Comparison of ENCODE assay signal across 14 cellular contexts in the genomic region with DNA sequence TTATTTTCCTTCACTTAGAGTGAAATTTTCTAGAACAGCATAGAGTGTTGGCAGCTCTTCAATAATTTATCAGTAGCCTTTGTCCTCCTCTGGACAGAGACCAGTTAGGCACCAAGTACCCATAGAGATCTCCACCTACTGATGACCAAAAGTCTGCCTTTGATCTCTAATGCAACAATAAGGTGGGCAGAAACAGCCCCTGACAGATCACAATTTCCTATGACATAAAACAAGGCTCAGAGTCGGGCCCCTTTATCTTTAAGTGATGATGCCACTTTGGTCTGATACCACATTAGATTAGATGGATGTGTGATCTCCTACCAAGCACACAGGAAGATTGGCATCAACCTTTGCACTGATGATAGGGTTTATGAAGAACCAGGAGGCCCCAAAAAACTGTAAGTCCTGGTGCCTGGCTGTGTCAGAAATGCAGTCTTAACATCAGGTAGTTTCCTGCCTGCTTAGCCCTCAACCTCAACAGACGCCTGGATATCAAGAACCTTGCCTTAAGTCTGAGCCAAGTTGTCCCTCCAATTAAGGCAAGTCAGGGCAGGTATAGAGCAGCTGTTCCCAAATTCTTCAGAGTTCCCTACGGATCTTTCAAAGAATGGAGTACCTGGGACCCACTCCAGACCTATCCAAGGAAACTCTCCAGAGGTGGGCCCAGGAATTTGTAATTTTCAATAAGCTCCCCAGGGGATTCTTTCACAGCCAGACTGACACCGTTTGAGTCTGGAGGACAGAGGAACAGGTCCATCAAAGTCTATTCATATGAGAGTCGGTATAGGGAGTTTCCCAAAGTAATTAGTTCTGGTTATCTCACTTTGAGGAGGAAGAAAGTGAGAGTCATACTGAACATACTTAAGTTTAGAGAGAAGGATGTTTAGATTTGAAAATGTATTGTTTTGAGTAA. TPM values are rescaled to one million over a fixed set of nuclear protein-coding genes. Genes with fewer than 3 reads are reported as not detected.
A peak's percentile ranks its signal among the peaks of the same experiment; 100 is the strongest.
DNase-seq lines count a peak whose midpoint lies in the region; ATAC-seq and TF ChIP-seq lines count a peak whose summit lies in the region.
"Had no signal": no experiment of that assay in that cellular context is flagged by ENCODE, and none has a peak within 500 bp of the region (broad histone marks: within the 10 kb centered on the region; RNA-seq: fewer than 3 reads in every experiment).

No MANE protein-coding gene starts in this region.

- H3K79me2 ChIP-seq in Loucy (ENCODE audit: insufficient read depth, low read length), result no peaks in the 10 kb centered on the region

- H3K4me1 Mint-ChIP-seq in activated CD8-positive, alpha-beta T cell treated with anti-CD3 and anti-CD28 coated beads, Interleukin-2, amount 10 ng/mL, durations not matched to agents 7 days and 5 days (ENCODE audit: low read depth), result peaks cover 91% of the 10 kb centered on the region

- H3K9me3 Mint-ChIP-seq in activated CD8-positive, alpha-beta T cell treated with anti-CD3 and anti-CD28 coated beads, Interleukin-2, amount 10 ng/mL, durations not matched to agents 7 days and 5 days (ENCODE audit: insufficient read depth), result no peaks in the 10 kb centered on the region

- H3K4me1 ChIP-seq in Loucy (ENCODE audit: insufficient read depth, low read length, poor library complexity, severe bottlenecking), result peaks cover 33% of the 10 kb centered on the region
- H3K4me1 ChIP-seq: Caco-2, SJCRH30 had no signal

- H3K27me3 ChIP-seq in Loucy (ENCODE audit: insufficient read depth, low read length, poor library complexity, severe bottlenecking), result no peaks in the 10 kb centered on the region
- H3K27me3 ChIP-seq in MG63, result no peaks in the 10 kb centered on the region
- H3K27me3 ChIP-seq: SJCRH30 had no signal

- no peaks in the 10 kb centered on the region for H3F3A ChIP-seq in Loucy (ENCODE audit: low read depth)

- peak overlapping the region; percentile 56 for H3K9ac ChIP-seq in Loucy (ENCODE audit: low read depth, low read length, poor library complexity, severe bottlenecking)

- DNase-seq in DMS 273 (lab: John Stamatoyannopoulos, UW; ENCODE audit: unreplicated experiment) (peak; percentile 72), globus pallidus (ENCODE audit: low spot score) (peak; percentile 51), MG63 (no peak)
- peak; percentile 50 for DNase-seq in activated CD8-positive, alpha-beta T cell treated with anti-CD3 and anti-CD28 coated beads, Interleukin-2, amount 10 ng/mL, durations not matched to agents 7 days and 5 days
- DNase-seq: Caco-2, HCEC 1CT, NCI-H187 treated with DMSO at 0.1 percent for 48 hours, SJCRH30 had no signal

- H3K9me3 ChIP-seq in Loucy (ENCODE audit: insufficient read depth, low read depth, low read length), result no peaks in the 10 kb centered on the region
- no peaks in the 10 kb centered on the region for H3K9me3 ChIP-seq in MG63
- H3K9me3 ChIP-seq: Caco-2, SJCRH30 had no signal

- no peaks in the 10 kb centered on the region for H4K20me1 ChIP-seq in Loucy (ENCODE audit: insufficient read depth, low read length, poor library complexity, severe bottlenecking)

- H3K36me3 ChIP-seq in Loucy (ENCODE audit: insufficient read depth, low read length), result no peaks in the 10 kb centered on the region
- H3K36me3 ChIP-seq in MG63, result no peaks in the 10 kb centered on the region
- H3K36me3 ChIP-seq: SJCRH30 had no signal

- POLR2A ChIA-PET in activated CD8-positive, alpha-beta T cell treated with anti-CD3 and anti-CD28 coated beads, Interleukin-2, amount 10 ng/mL, durations not matched to agents 7 days and 5 days (lab: Charles Lee), result interaction anchor here (0.7 to 5.8 kb wide), 10 partner anchors 9 to 99 kb away, joined by 3 to 91 read pairs (median 10); a partner anchor contains a TSS

- H3K9me2 ChIP-seq in Loucy (replicated peaks; ENCODE audit: low read depth, low read length), result no peaks in the 10 kb centered on the region

- H3K4me3 Mint-ChIP-seq in activated CD8-positive, alpha-beta T cell treated with anti-CD3 and anti-CD28 coated beads, Interleukin-2, amount 10 ng/mL, durations not matched to agents 7 days and 5 days, result peak overlapping the region; percentile 9

- peaks cover 2% of the 10 kb centered on the region for H3K36me3 Mint-ChIP-seq in activated CD8-positive, alpha-beta T cell treated with anti-CD3 and anti-CD28 coated beads, Interleukin-2, amount 10 ng/mL, durations not matched to agents 7 days and 5 days (ENCODE audit: low read depth)

- H3K27ac Mint-ChIP-seq in activated CD8-positive, alpha-beta T cell treated with anti-CD3 and anti-CD28 coated beads, Interleukin-2, amount 10 ng/mL, durations not matched to agents 7 days and 5 days, result peak overlapping the region; percentile 77
- H3K27ac Mint-ChIP-seq: progenitor cell of endocrine pancreas had no signal

- peak overlapping the region; percentile 20 for H3K4me2 ChIP-seq in Loucy (ENCODE audit: low read depth, low read length, poor library complexity, severe bottlenecking)

- H3K4me3 ChIP-seq in Loucy (ENCODE audit: low read length, poor library complexity, severe bottlenecking), result peak overlapping the region; percentile 8
- no peak overlapping the region for H3K4me3 ChIP-seq in MG63
- H3K4me3 ChIP-seq: SJCRH30 had no signal

- H2AFZ ChIP-seq in Loucy (ENCODE audit: low read length), result peak overlapping the region; percentile 23; the same call in 1 of the 2 replicates

- CTCF ChIA-PET in activated CD8-positive, alpha-beta T cell treated with anti-CD3 and anti-CD28 coated beads, Interleukin-2, amount 10 ng/mL, durations not matched to agents 7 days and 5 days (lab: Charles Lee), result interaction anchor here (0.9 to 5.8 kb wide), 15 partner anchors 30 to 239 kb away, joined by 3 to 47 read pairs (median 7); a partner anchor contains a TSS

- H3K27me3 Mint-ChIP-seq in activated CD8-positive, alpha-beta T cell treated with anti-CD3 and anti-CD28 coated beads, Interleukin-2, amount 10 ng/mL, durations not matched to agents 7 days and 5 days (ENCODE audit: low read depth), result no peaks in the 10 kb centered on the region

- no peak for TF ChIP-seq CTCF in Loucy (conservative IDR thresholded peaks at IDR 0.05; ENCODE audit: low read length)

- peak; percentile 76 for ATAC-seq in activated CD8-positive, alpha-beta T cell treated with anti-CD3 and anti-CD28 coated beads, Interleukin-2, amount 10 ng/mL, durations not matched to agents 7 days and 5 days
- no peak for ATAC-seq in GM21786 (IDR thresholded peaks at IDR 0.05; ENCODE audit: unreplicated experiment)
- no peak for ATAC-seq in GM18498 (IDR thresholded peaks at IDR 0.05; ENCODE audit: unreplicated experiment)
- ATAC-seq in HG02798 (IDR thresholded peaks at IDR 0.05; ENCODE audit: poor library complexity, unreplicated experiment), result no peak

RNA-seq across cellular contexts. Expression of a gene that starts 30.6 kb away (rescaled TPM):
- under 1 TPM; 0.37 to 0.50 TPM for total RNA-seq in activated CD8-positive, alpha-beta T cell treated with anti-CD3 and anti-CD28 coated beads, Interleukin-2, amount 10 ng/mL, durations not matched to agents 7 days and 5 days
- not detected in 2 replicates for total RNA-seq in MG63 (2014; rRNA removed; shearing (Covaris generic); ENCODE audit: low replicate concordance)
- total RNA-seq: fibroblast of lung, SJCRH30 had no signal

RNA-seq across cellular contexts. Expression of a gene that starts 40.5 kb away (rescaled TPM):
- total RNA-seq in activated CD8-positive, alpha-beta T cell treated with anti-CD3 and anti-CD28 coated beads, Interleukin-2, amount 10 ng/mL, durations not matched to agents 7 days and 5 days, result 1 to 10 TPM; 2.2 to 2.4 TPM
- not detected in 2 replicates for total RNA-seq in MG63 (2014; rRNA removed; shearing (Covaris generic); ENCODE audit: low replicate concordance)
- total RNA-seq: Caco-2, fibroblast of lung, progenitor cell of endocrine pancreas, SJCRH30 had no signal
